Comparison of ENCODE assay signal across 19 cellular contexts in genomic region chr15:60679256-60679655, GRCh38.
DNase-seq lines count a peak whose midpoint lies in the region; ATAC-seq and TF ChIP-seq lines count a peak whose summit lies in the region.
"Had no signal": no experiment of that assay in that cellular context is flagged by ENCODE, and none has a peak within 500 bp of the region (broad histone marks: within the 10 kb centered on the region; RNA-seq: fewer than 3 reads in every experiment).

No MANE protein-coding gene starts in this region.

- no peak for TF ChIP-seq POLR2A in gastrocnemius medialis (IDR thresholded peaks at IDR 0.05)

- H2AFZ ChIP-seq in fibroblast of lung (ENCODE audit: low read length) = no peak overlapping the region

- intact Hi-C loops in gastrocnemius medialis (cut with DNase I; ENCODE audit: low total_unique reads) = loop anchor here (2.0 to 10.0 kb wide), 2 partner anchors 86 to 236 kb away; no protein-coding TSS in a partner anchor

- no peaks in the 10 kb centered on the region for H4K20me1 ChIP-seq in BLaER1
- H4K20me1 ChIP-seq in fibroblast of lung (ENCODE audit: control insufficient read depth, extremely low read depth, insufficient read depth, low read length) = no peaks in the 10 kb centered on the region

- H3K9ac ChIP-seq in BLaER1 (no peak overlapping the region), fibroblast of lung (ENCODE audit: insufficient read depth, low read length) (no peak overlapping the region)

- H3K27me3 ChIP-seq in BLaER1 = no peaks in the 10 kb centered on the region
- H3K27me3 ChIP-seq in fibroblast of lung (ENCODE audit: control insufficient read depth, insufficient read depth, low read length) = no peaks in the 10 kb centered on the region
- no peaks in the 10 kb centered on the region for H3K27me3 ChIP-seq in gastrocnemius medialis
- H3K27me3 ChIP-seq: cardiac muscle cell, stomach had no signal

- ATAC-seq in gastrocnemius medialis (peak; percentile 53 to 73), HG03521 (IDR thresholded peaks at IDR 0.05; ENCODE audit: unreplicated experiment) (no peak), HG02798 (IDR thresholded peaks at IDR 0.05; ENCODE audit: poor library complexity, unreplicated experiment) (no peak)
- ATAC-seq: HCT116 had no signal

- H3K4me2 ChIP-seq in BLaER1 (peak overlapping the region; percentile 29; the same call in 1 of the 2 replicates), fibroblast of lung (ENCODE audit: extremely low read depth, insufficient read depth, low read length) (peak overlapping the region; percentile 9)

- H3K9me3 ChIP-seq in BLaER1 = no peaks in the 10 kb centered on the region
- H3K9me3 ChIP-seq in fibroblast of lung (ENCODE audit: control insufficient read depth, insufficient read depth, low read depth, low read length) = no peaks in the 10 kb centered on the region
- no peaks in the 10 kb centered on the region for H3K9me3 ChIP-seq in gastrocnemius medialis
- H3K9me3 ChIP-seq: stomach had no signal

- no peaks in the 10 kb centered on the region for H3K36me3 ChIP-seq in BLaER1
- H3K36me3 ChIP-seq in fibroblast of lung (ENCODE audit: control insufficient read depth, insufficient read depth, low read length) = no peaks in the 10 kb centered on the region
- H3K36me3 ChIP-seq in gastrocnemius medialis = no peaks in the 10 kb centered on the region
- H3K36me3 ChIP-seq: cardiac muscle cell, stomach had no signal

- H3K4me3 ChIP-seq in BLaER1 = no peak overlapping the region
- no peak overlapping the region for H3K4me3 ChIP-seq in fibroblast of lung (replicated peaks in 1 of 4; ENCODE audit: control extremely low read depth in 1 of 4, insufficient read depth in 1 of 4, low read depth in 3 of 4, low read length in 4 of 4)
- H3K4me3 ChIP-seq in gastrocnemius medialis = peak overlapping the region; percentile 9 to 47 (median 35)
- H3K4me3 ChIP-seq: cardiac muscle cell, stomach had no signal

- TF ChIP-seq CTCF in fibroblast of lung (conservative IDR thresholded peaks at IDR 0.05 in 1 of 2, IDR thresholded peaks at IDR 0.05 in 1 of 2; ENCODE audit: low read depth in 1 of 2, low read length in 2 of 2) (no peak), gastrocnemius medialis (IDR thresholded peaks at IDR 0.05 in 4 of 5, conservative IDR thresholded peaks at IDR 0.05 in 1 of 5) (no peak), GM20000 (IDR thresholded peaks at IDR 0.05; ENCODE audit: extremely low read depth, missing control alignments) (no peak)

- no peaks in the 10 kb centered on the region for H3K79me2 ChIP-seq in fibroblast of lung (ENCODE audit: control insufficient read depth, insufficient read depth, low read length)

- peaks cover 12% of the 10 kb centered on the region for H3K4me1 ChIP-seq in BLaER1
- H3K4me1 ChIP-seq in fibroblast of lung (ENCODE audit: control insufficient read depth, extremely low read depth, insufficient read depth, low read length) = peaks cover 4% of the 10 kb centered on the region
- H3K4me1 ChIP-seq in gastrocnemius medialis = peaks cover 43 to 62% of the 10 kb centered on the region in 2 donors

- DNase-seq in M059J (ENCODE audit: low read depth) (peak; percentile 1), fibroblast of lung (ENCODE audit: low read depth in 2 of 2) (peak; percentile 59 to 73), gastrocnemius medialis (no peak), GM20000 (ENCODE audit: low spot score) (no peak), kidney glomerular epithelial cell (lab: John Stamatoyannopoulos, UW) (no peak)
- DNase-seq: activated CD4-positive, alpha-beta T cell treated with anti-CD3 and anti-CD28 coated beads for 4 hours; activated CD8-positive, alpha-beta memory T cell treated with anti-CD3 and anti-CD28 coated beads, Interleukin-2, amount 50 U/mL, for 4 hours; activated naive CD4-positive, alpha-beta T cell treated with anti-CD3 and anti-CD28 coated beads, Interleukin-2, amount 50 U/mL, for 16 hours; naive B cell; NCI-H2081; NCI-H524; stomach; T1000 had no signal

- in situ Hi-C loops in gastrocnemius medialis (cut with MboI; ENCODE audit: low sequenced_read_pairs in 4 of 4) = no loop called here

- no peak overlapping the region for H3K27ac ChIP-seq in BLaER1
- H3K27ac ChIP-seq in fibroblast of lung (ENCODE audit: insufficient read depth, low read length) = no peak overlapping the region
- H3K27ac ChIP-seq in gastrocnemius medialis = peak overlapping the region; percentile 79 to 90 (median 83)
- H3K27ac ChIP-seq: cardiac muscle cell, SK-N-MC, stomach had no signal

Comparison
In these comparisons a context has a peak if more than half of its experiments do, and no peak if none do; other contexts are left out.
1. H3K27ac ChIP-seq: peak in gastrocnemius medialis (4 of 4); none in BLaER1 (single experiment) and fibroblast of lung (single experiment).
2. H3K4me3 ChIP-seq: peak in gastrocnemius medialis (4 of 4); none in BLaER1 (single experiment) and fibroblast of lung (0 of 4).
3. DNase-seq: peak in M059J (single experiment) and fibroblast of lung (2 of 2); none in gastrocnemius medialis (0 of 2), GM20000 (single experiment) and kidney glomerular epithelial cell (single experiment).
4. ATAC-seq: peak in gastrocnemius medialis (2 of 2); none in HG03521 (single experiment) and HG02798 (single experiment).